30 cellular contexts compared by ENCODE assay signal in the genomic region with DNA sequence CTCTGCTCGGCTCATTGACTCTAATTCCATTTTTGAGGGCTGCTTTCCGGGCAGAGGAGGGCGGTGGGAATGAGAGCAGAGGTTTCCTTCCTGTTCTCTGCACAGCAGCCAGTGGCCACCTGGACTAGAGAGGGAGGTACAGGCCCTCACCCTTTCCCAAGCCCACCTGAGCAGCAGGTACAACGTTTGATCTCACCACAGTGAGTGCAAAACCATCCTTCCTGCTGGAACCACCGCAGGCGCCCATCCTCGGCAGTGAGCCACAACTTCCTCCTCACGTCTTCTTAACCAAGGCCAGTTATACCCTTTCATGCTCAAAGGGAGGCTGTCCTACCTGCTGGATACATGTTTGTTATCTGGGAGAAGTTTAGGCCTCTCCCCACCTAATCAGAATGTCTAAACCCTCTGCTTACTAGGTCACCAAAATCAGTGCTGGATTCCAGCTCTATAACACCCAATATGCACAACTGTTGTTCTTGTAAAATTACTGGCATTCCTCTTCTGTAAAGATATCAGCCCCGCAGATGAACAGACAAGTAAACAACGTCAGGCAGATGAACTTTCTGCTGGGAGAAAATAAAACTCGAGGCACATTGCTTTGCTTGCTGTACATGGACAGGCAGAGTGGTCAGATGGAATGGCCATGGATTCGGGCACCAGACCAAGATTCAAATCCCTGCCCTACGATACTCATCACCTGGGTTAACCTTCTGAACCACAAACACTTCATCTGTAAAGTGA.
A peak's percentile ranks its signal among the peaks of the same experiment; 100 is the strongest.
DNase-seq lines count a peak whose midpoint lies in the region; ATAC-seq and TF ChIP-seq lines count a peak whose summit lies in the region.
"Had no signal": no experiment of that assay in that cellular context is flagged by ENCODE, and none has a peak within 500 bp of the region (broad histone marks: within the 10 kb centered on the region; RNA-seq: fewer than 3 reads in every experiment).

No MANE protein-coding gene starts in this region.

- no peak overlapping the region for H3K27ac ChIP-seq in mesenchymal stem cell (ENCODE audit: low read length, poor library complexity, severe bottlenecking)
- peak overlapping the region in 3 of 4 donors; percentile 69 to 84 (median 77) for H3K27ac ChIP-seq in upper lobe of left lung
- H3K27ac ChIP-seq: PC-9 had no signal

- peaks cover 30% of the 10 kb centered on the region for H3K79me1 ChIP-seq in mesenchymal stem cell (replicated peaks; ENCODE audit: low read length, poor library complexity, severe bottlenecking)

- H2AK5ac ChIP-seq in mesenchymal stem cell (ENCODE audit: low read length, severe bottlenecking): no peak overlapping the region

- peak overlapping the region; percentile 19 to 84 for H2BK12ac ChIP-seq in mesenchymal stem cell (ENCODE audit: low read length in 2 of 2)

- H2BK120ac ChIP-seq in mesenchymal stem cell (ENCODE audit: low read depth, low read length): peak overlapping the region; percentile 43

- H3K4me3 Mint-ChIP-seq in activated naive CD4-positive, alpha-beta T cell treated with anti-CD3 and anti-CD28 coated beads, Interleukin-2, amount 50 U/mL, for 24 hours: peak overlapping the region; percentile 24
- H3K4me3 Mint-ChIP-seq in T-helper 17 cell: peak overlapping the region; percentile 28
- H3K4me3 Mint-ChIP-seq: activated naive CD8-positive, alpha-beta T cell; immature natural killer cell; mesothelial cell of epicardium; stimulated activated naive CD8-positive, alpha-beta T cell treated with anti-CD3 and anti-CD28 coated beads, Interleukin-15, Interleukin-2, amounts not matched to agents 100 ng/mL and 50 ng/mL, for 24 hours; type B pancreatic cell had no signal

- H3K4ac ChIP-seq in mesenchymal stem cell (ENCODE audit: low read depth in 1 of 2, low read length in 2 of 2): peak overlapping the region; percentile 64 to 67

- no peak for DNase-seq in activated naive CD4-positive, alpha-beta T cell treated with Interleukin-2 at 50 U/mL for 16 hours
- no peak for DNase-seq in T-helper 17 cell
- DNase-seq in mesenchymal stem cell: peak; percentile 46
- no peak for DNase-seq in upper lobe of left lung
- no peak for DNase-seq in Ammon's horn (ENCODE audit: low spot score)
- no peak for DNase-seq in A172 (ENCODE audit: low spot score)
- no peak for DNase-seq in NCI-H510A treated with DMSO at 0.1 percent for 48 hours (lab: John Stamatoyannopoulos, UW)
- DNase-seq: activated CD4-positive, alpha-beta T cell treated with anti-CD3 and anti-CD28 coated beads for 1 hour; C1 segment of cervical spinal cord; DMS79 treated with DMSO at 0.1 percent for 48 hours; effector memory CD8-positive, alpha-beta T cell; gastrocnemius medialis; hippocampal formation; immature natural killer cell; KBM-7; left lung; MG63; NCI-H1436 treated with DMSO at 0.1 percent for 48 hours; NK-92 treated with Interleukin-12 subunit alpha and Interleukin-12 subunit beta, amount 100 ng/mL, for 24 hours; PC-9; SIG-M5; stimulated activated CD4-positive, alpha-beta T cell treated with anti-CD3 and anti-CD28 coated beads, Interleukin-15, amount 100 ng/mL, for 24 hours had no signal

- H2BK15ac ChIP-seq in mesenchymal stem cell (ENCODE audit: low read depth, poor library complexity, severe bottlenecking): peak overlapping the region; percentile 75

- H3K4me3 ChIP-seq in mesenchymal stem cell (ENCODE audit: insufficient read depth in 1 of 2, low read depth in 1 of 2, low read length in 2 of 2) (no peak overlapping the region), upper lobe of left lung (no peak overlapping the region)
- H3K4me3 ChIP-seq: gastrocnemius medialis, GM12878, left lung, MG63, PC-9 had no signal

- TF ChIP-seq EP300 in upper lobe of left lung (IDR thresholded peaks at IDR 0.05): no peak

- H4K8ac ChIP-seq in mesenchymal stem cell (ENCODE audit: low read length): peak overlapping the region; percentile 54

- H3K18ac ChIP-seq in mesenchymal stem cell (ENCODE audit: low read depth in 1 of 2, low read length in 2 of 2): peak overlapping the region; percentile 58 to 87

- H3K4me1 ChIP-seq in mesenchymal stem cell (ENCODE audit: control insufficient read depth, insufficient read depth, low read depth, low read length) (peaks cover 17% of the 10 kb centered on the region), upper lobe of left lung (peaks cover 40 to 62% (median 51%) of the 10 kb centered on the region in 4 donors)

- TF ChIP-seq CTCF in upper lobe of left lung (IDR thresholded peaks at IDR 0.05): no peak

- TF ChIP-seq POLR2A in upper lobe of left lung (IDR thresholded peaks at IDR 0.05): no peak

- no peaks in the 10 kb centered on the region for H3K9me3 ChIP-seq in T-helper 17 cell (ENCODE audit: control insufficient read depth, low read length, poor library complexity, severe bottlenecking)
- no peaks in the 10 kb centered on the region for H3K9me3 ChIP-seq in mesenchymal stem cell (ENCODE audit: control insufficient read depth, low read length)
- no peaks in the 10 kb centered on the region for H3K9me3 ChIP-seq in upper lobe of left lung
- H3K9me3 ChIP-seq: gastrocnemius medialis, left lung, MG63 had no signal

- no peaks in the 10 kb centered on the region for H3K9me3 Mint-ChIP-seq in activated naive CD4-positive, alpha-beta T cell treated with anti-CD3 and anti-CD28 coated beads, Interleukin-2, amount 50 U/mL, for 24 hours
- H3K9me3 Mint-ChIP-seq: effector memory CD8-positive, alpha-beta T cell; immature natural killer cell; mesothelial cell of epicardium; stimulated activated naive CD8-positive, alpha-beta T cell treated with anti-CD3 and anti-CD28 coated beads, Interleukin-15, Interleukin-2, amounts not matched to agents 100 ng/mL and 50 ng/mL, for 24 hours; type B pancreatic cell had no signal

- WGBS in mesenchymal stem cell: 83% methylated on average over 12 of the region's 13 CpGs
- 73 to 75% methylated on average over 13 of the region's 13 CpGs for WGBS in upper lobe of left lung, 2 donors

- H3K27ac Mint-ChIP-seq in activated naive CD4-positive, alpha-beta T cell treated with anti-CD3 and anti-CD28 coated beads, Interleukin-2, amount 50 U/mL, for 24 hours: no peak overlapping the region
- no peak overlapping the region for H3K27ac Mint-ChIP-seq in T-helper 17 cell
- H3K27ac Mint-ChIP-seq: activated naive CD8-positive, alpha-beta T cell; immature natural killer cell; mesothelial cell of epicardium; stimulated activated naive CD8-positive, alpha-beta T cell treated with anti-CD3 and anti-CD28 coated beads, Interleukin-15, Interleukin-2, amounts not matched to agents 100 ng/mL and 50 ng/mL, for 24 hours; type B pancreatic cell had no signal

- peak overlapping the region; percentile 77 for H4K91ac ChIP-seq in mesenchymal stem cell (ENCODE audit: low read length)

- H3K36me3 Mint-ChIP-seq in activated naive CD4-positive, alpha-beta T cell treated with anti-CD3 and anti-CD28 coated beads, Interleukin-2, amount 50 U/mL, for 24 hours: no peaks in the 10 kb centered on the region
- peaks cover under 1% of the 10 kb centered on the region for H3K36me3 Mint-ChIP-seq in T-helper 17 cell (ENCODE audit: low read depth)
- H3K36me3 Mint-ChIP-seq: activated naive CD8-positive, alpha-beta T cell; immature natural killer cell; mesothelial cell of epicardium; type B pancreatic cell had no signal

- H2AFZ ChIP-seq in mesenchymal stem cell (ENCODE audit: low read depth, low read length): no peak overlapping the region
- H2AFZ ChIP-seq: PC-9 had no signal

- peaks cover 29% of the 10 kb centered on the region for H3K4me1 Mint-ChIP-seq in activated naive CD4-positive, alpha-beta T cell treated with anti-CD3 and anti-CD28 coated beads, Interleukin-2, amount 50 U/mL, for 24 hours
- H3K4me1 Mint-ChIP-seq in T-helper 17 cell: peaks cover 12% of the 10 kb centered on the region

- no peak overlapping the region for H3K9ac ChIP-seq in mesenchymal stem cell (ENCODE audit: low read length)

- no peak for ATAC-seq in T-helper 17 cell
- no peak for ATAC-seq in upper lobe of left lung (ENCODE audit: low FRiP score in 2 of 2)
- ATAC-seq: effector memory CD8-positive, alpha-beta T cell; esophagus mucosa; gastrocnemius medialis; GM12878; left lung; sciatic nerve had no signal

- no peaks in the 10 kb centered on the region for H3K27me3 Mint-ChIP-seq in activated naive CD4-positive, alpha-beta T cell treated with anti-CD3 and anti-CD28 coated beads, Interleukin-2, amount 50 U/mL, for 24 hours
- peaks cover 60% of the 10 kb centered on the region for H3K27me3 Mint-ChIP-seq in T-helper 17 cell
- H3K27me3 Mint-ChIP-seq: activated naive CD8-positive, alpha-beta T cell; stimulated activated naive CD8-positive, alpha-beta T cell treated with anti-CD3 and anti-CD28 coated beads, Interleukin-15, Interleukin-2, amounts not matched to agents 100 ng/mL and 50 ng/mL, for 24 hours had no signal

- H3K36me3 ChIP-seq in mesenchymal stem cell (ENCODE audit: control insufficient read depth in 1 of 2, insufficient read depth in 2 of 2, low read depth in 1 of 2, low read length in 2 of 2) (no peaks in the 10 kb centered on the region), upper lobe of left lung (no peaks in the 10 kb centered on the region)
- H3K36me3 ChIP-seq: gastrocnemius medialis, left lung, MG63 had no signal

- H3K23ac ChIP-seq in mesenchymal stem cell (ENCODE audit: low read length in 2 of 2): no peak overlapping the region

- H2BK5ac ChIP-seq in mesenchymal stem cell (ENCODE audit: low read depth, low read length, poor library complexity, severe bottlenecking): no peak overlapping the region

- no peak overlapping the region for H3K4me2 ChIP-seq in mesenchymal stem cell (ENCODE audit: low read length, poor library complexity, severe bottlenecking)
- H3K4me2 ChIP-seq: PC-9 had no signal

- H3K14ac ChIP-seq in mesenchymal stem cell (ENCODE audit: low read length in 2 of 2): peak overlapping the region in 1 of 2 experiments; percentile 92

- H3K27me3 ChIP-seq in mesenchymal stem cell (ENCODE audit: control insufficient read depth in 1 of 2, insufficient read depth in 1 of 2, low read length in 2 of 2) (peaks cover 0 to 13% of the 10 kb centered on the region in 2 experiments), upper lobe of left lung (no peaks in the 10 kb centered on the region)
- H3K27me3 ChIP-seq: gastrocnemius medialis, left lung, MG63 had no signal
